30 cellular contexts compared by ENCODE assay signal in the genomic region with DNA sequence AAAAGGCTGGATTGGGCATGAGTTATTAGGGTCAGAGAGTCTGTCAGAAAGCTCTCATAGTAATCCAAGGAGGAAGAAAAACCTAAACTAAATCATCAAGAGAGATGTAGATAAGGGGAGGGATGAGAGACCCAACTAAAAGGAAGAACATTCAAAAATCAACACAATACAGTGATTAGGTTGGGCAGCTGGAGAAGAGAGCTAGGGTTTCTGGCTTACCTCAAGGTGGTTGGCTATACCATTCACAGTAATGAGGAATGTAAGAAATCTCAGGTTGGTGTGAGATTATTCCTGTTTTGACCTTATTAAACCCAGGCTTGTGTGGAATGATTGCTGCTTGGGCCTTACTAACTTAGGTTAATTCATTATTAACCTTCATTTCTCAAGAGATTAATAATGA. TPM values are rescaled to one million over a fixed set of nuclear protein-coding genes. Genes with fewer than 3 reads are reported as not detected.
"Had no signal": no experiment of that assay in that cellular context is flagged by ENCODE, and none has a peak within 500 bp of the region (broad histone marks: within the 10 kb centered on the region; RNA-seq: fewer than 3 reads in every experiment).

No MANE protein-coding gene starts in this region.

- H3K4me1 Mint-ChIP-seq: activated CD4-positive, alpha-beta T cell treated with anti-CD3 and anti-CD28 coated beads for 36 hours had no signal

- H3K4me3 Mint-ChIP-seq: activated CD4-positive, alpha-beta T cell treated with anti-CD3 and anti-CD28 coated beads for 36 hours; activated CD4-positive, alpha-beta T cell treated with anti-CD3 and anti-CD28 coated beads, Interleukin-2, amount 10 ng/mL, durations not matched to agents 7 days and 5 days; activated CD8-positive, alpha-beta T cell treated with anti-CD3 and anti-CD28 coated beads for 36 hours; activated naive CD4-positive, alpha-beta T cell treated with anti-CD3 and anti-CD28 coated beads, Interleukin-2, amount 10 ng/mL, durations not matched to agents 7 days and 5 days; activated naive CD8-positive, alpha-beta T cell; activated T-cell treated with anti-CD3 and anti-CD28 coated beads, Interleukin-2, amount 50 U/mL, for 4 hours; effector memory CD8-positive, alpha-beta T cell; T-helper 17 cell; T-helper 2 cell treated with Interferon-gamma antibody and Interleukin-4, amounts not matched to agents 5 μg/mL and 100 μg/mL, for 36 hours had no signal

- H3K36me3 ChIP-seq: brain microvascular endothelial cell, WERI-Rb-1 had no signal

- H3K4me3 ChIP-seq: esophagus muscularis mucosa, gastrocnemius medialis, heart left ventricle had no signal

- H3K27ac Mint-ChIP-seq: activated CD4-positive, alpha-beta T cell treated with anti-CD3 and anti-CD28 coated beads for 36 hours; activated CD4-positive, alpha-beta T cell treated with anti-CD3 and anti-CD28 coated beads, Interleukin-2, amount 10 ng/mL, durations not matched to agents 7 days and 5 days; activated CD8-positive, alpha-beta T cell treated with anti-CD3 and anti-CD28 coated beads for 36 hours; activated naive CD4-positive, alpha-beta T cell treated with anti-CD3 and anti-CD28 coated beads, Interleukin-2, amount 10 ng/mL, durations not matched to agents 7 days and 5 days; activated naive CD8-positive, alpha-beta T cell; activated T-helper 2 cell treated with anti-CD3 and anti-CD28 coated beads, Interferon-gamma antibody, Interleukin-2, Interleukin-4, amounts not matched to agents 10 μg/mL and 5 μg/mL and 100 μg/mL, durations not matched to agents 14 hours and 24 hours and 36 hours; T-helper 17 cell; T-helper 2 cell treated with Interferon-gamma antibody and Interleukin-4, amounts not matched to agents 5 μg/mL and 100 μg/mL, for 36 hours had no signal

- H3K27ac ChIP-seq: brain microvascular endothelial cell, esophagus muscularis mucosa, foreskin keratinocyte, gastrocnemius medialis, heart left ventricle, WERI-Rb-1 had no signal

- H3K27me3 ChIP-seq: brain microvascular endothelial cell, esophagus muscularis mucosa, foreskin keratinocyte, gastrocnemius medialis, heart left ventricle had no signal

- H3K9me3 Mint-ChIP-seq: activated CD4-positive, alpha-beta T cell treated with anti-CD3 and anti-CD28 coated beads, Interleukin-2, amount 10 ng/mL, durations not matched to agents 7 days and 5 days; activated CD8-positive, alpha-beta T cell treated with anti-CD3 and anti-CD28 coated beads for 36 hours; activated naive CD4-positive, alpha-beta T cell treated with anti-CD3 and anti-CD28 coated beads, Interleukin-2, amount 10 ng/mL, durations not matched to agents 7 days and 5 days; activated T-cell treated with anti-CD3 and anti-CD28 coated beads, Interleukin-2, amount 50 U/mL, for 4 hours; activated T-helper 2 cell treated with anti-CD3 and anti-CD28 coated beads, Interferon-gamma antibody, Interleukin-2, Interleukin-4, amounts not matched to agents 10 μg/mL and 5 μg/mL and 100 μg/mL, durations not matched to agents 14 hours and 24 hours and 36 hours; effector memory CD8-positive, alpha-beta T cell; T-helper 2 cell treated with Interferon-gamma antibody and Interleukin-4, amounts not matched to agents 5 μg/mL and 100 μg/mL, for 36 hours had no signal

- ATAC-seq: activated CD4-positive, alpha-beta T cell treated with anti-CD3 and anti-CD28 coated beads for 36 hours; activated CD8-positive, alpha-beta T cell treated with anti-CD3 and anti-CD28 coated beads for 36 hours; activated T-cell treated with anti-CD3 and anti-CD28 coated beads, Interleukin-2, amount 50 U/mL, for 4 hours; effector memory CD8-positive, alpha-beta T cell; foreskin keratinocyte; gastrocnemius medialis; heart left ventricle; T-helper 17 cell had no signal

- H3K27me3 Mint-ChIP-seq: activated naive CD8-positive, alpha-beta T cell had no signal

- H3K4me1 ChIP-seq: foreskin keratinocyte, gastrocnemius medialis, heart left ventricle had no signal

- DNase-seq: activated CD4-positive, alpha-beta T cell treated with anti-CD3 and anti-CD28 coated beads for 36 hours; activated CD4-positive, alpha-beta T cell treated with anti-CD3 and anti-CD28 coated beads, Interleukin-2, amount 10 ng/mL, durations not matched to agents 7 days and 5 days; activated CD4-positive, alpha-beta T cell treated with anti-CD3 and anti-CD28 coated beads, Interleukin-2, amount 50 U/mL, for 4 hours; activated CD4-positive, CD25-positive, alpha-beta regulatory T cell; activated CD4-positive, CD25-positive, alpha-beta regulatory T cell treated with anti-CD3 and anti-CD28 coated beads, Interleukin-2, amount 50 U/mL, for 72 hours; activated CD8-positive, alpha-beta memory T cell treated with anti-CD3 and anti-CD28 coated beads for 24 hours; activated CD8-positive, alpha-beta T cell treated with anti-CD3 and anti-CD28 coated beads for 36 hours; activated effector memory CD4-positive, alpha-beta T cell treated with anti-CD3 and anti-CD28 coated beads, Interleukin-2, amount 50 U/mL, for 16 hours; activated naive CD4-positive, alpha-beta T cell treated with anti-CD3 and anti-CD28 coated beads, Interleukin-2, amount 10 ng/mL, durations not matched to agents 7 days and 5 days; activated T-cell treated with anti-CD3 and anti-CD28 coated beads, Interleukin-2, amount 50 U/mL, for 4 hours; amniotic stem cell; anterior cingulate cortex; brain microvascular endothelial cell; cortex of kidney; dermis blood vessel endothelial cell; effector CD4-positive, alpha-beta T cell; effector memory CD8-positive, alpha-beta T cell; erythroblast; foreskin keratinocyte; gastrocnemius medialis; glutamatergic neuron; heart left ventricle; T-helper 1 cell; T-helper 17 cell; T1000; WERI-Rb-1 had no signal

- H3K9me3 ChIP-seq: esophagus muscularis mucosa, gastrocnemius medialis, heart left ventricle had no signal

- H3K36me3 Mint-ChIP-seq: activated naive CD8-positive, alpha-beta T cell had no signal

RNA-seq across cellular contexts. Expression of gene COL12A1, which starts 44.0 kb away (rescaled TPM):
- total RNA-seq: activated CD4-positive, alpha-beta T cell treated with anti-CD3 and anti-CD28 coated beads, Interleukin-2, amount 10 ng/mL, durations not matched to agents 7 days and 5 days; activated T-helper 2 cell treated with anti-CD3 and anti-CD28 coated beads, Interferon-gamma antibody, Interleukin-2, Interleukin-4, amounts not matched to agents 10 μg/mL and 5 μg/mL and 100 μg/mL, durations not matched to agents 14 hours and 24 hours and 36 hours had no signal
